ENCODE assay signal across 18 cellular contexts in genomic region chr2:233225230-233226068, GRCh38.
"Had no signal": no experiment of that assay in that cellular context is flagged by ENCODE, and none has a peak within 500 bp of the region (broad histone marks: within the 10 kb centered on the region; RNA-seq: fewer than 3 reads in every experiment).

No MANE protein-coding gene starts in this region.

- H3K4me3 ChIP-seq: gastroesophageal sphincter, lung, thoracic aorta had no signal

- FAIRE-seq: endothelial cell of umbilical vein, islet of Langerhans had no signal

- ATAC-seq: gastroesophageal sphincter, left colon, sciatic nerve had no signal

- H3K4me1 Mint-ChIP-seq: neural crest cell had no signal

- H3K9me3 ChIP-seq: gastroesophageal sphincter, thoracic aorta had no signal

- H3K36me3 Mint-ChIP-seq: activated naive CD8-positive, alpha-beta T cell treated with anti-CD3 and anti-CD28 coated beads for 36 hours; brain had no signal

- H3K27ac ChIP-seq: gastroesophageal sphincter, thoracic aorta had no signal

- H3K36me3 ChIP-seq: gastroesophageal sphincter, thoracic aorta had no signal

- H3K9me3 Mint-ChIP-seq: activated naive CD8-positive, alpha-beta T cell treated with anti-CD3 and anti-CD28 coated beads for 36 hours; activated T-cell treated with anti-CD3 and anti-CD28 coated beads, Interleukin-2, amount 50 U/mL, for 72 hours; neural crest cell had no signal

- H3K4me1 ChIP-seq: gastroesophageal sphincter had no signal

- H3K27me3 Mint-ChIP-seq: activated naive CD8-positive, alpha-beta T cell treated with anti-CD3 and anti-CD28 coated beads for 36 hours had no signal

- H3K4me3 Mint-ChIP-seq: activated naive CD8-positive, alpha-beta T cell treated with anti-CD3 and anti-CD28 coated beads for 36 hours; activated T-cell treated with anti-CD3 and anti-CD28 coated beads, Interleukin-2, amount 50 U/mL, for 72 hours; brain; neural crest cell had no signal

- H3K27me3 ChIP-seq: gastroesophageal sphincter had no signal

- DNase-seq: activated CD4-positive, alpha-beta T cell treated with anti-CD3 and anti-CD28 coated beads, Interleukin-2, amount 50 U/mL, for 48 hours; activated CD4-positive, CD25-positive, alpha-beta regulatory T cell treated with anti-CD3 and anti-CD28 coated beads, Interleukin-2, amount 50 U/mL, for 72 hours; activated naive CD8-positive, alpha-beta T cell treated with anti-CD3 and anti-CD28 coated beads for 36 hours; activated T-cell treated with anti-CD3 and anti-CD28 coated beads, Interleukin-2, amount 50 U/mL, for 72 hours; amygdala; central memory CD4-positive, alpha-beta T cell; cortex of kidney; effector CD8-positive, alpha-beta T cell; left colon; T1000 had no signal

- H3K27ac Mint-ChIP-seq: activated T-cell treated with anti-CD3 and anti-CD28 coated beads, Interleukin-2, amount 50 U/mL, for 72 hours; brain had no signal
